In genomic region chr20:2172305-2173175, GRCh38 we compare ENCODE assay signal across 1 cellular context.
A peak's percentile ranks its signal among the peaks of the same experiment; 100 is the strongest.
TF ChIP-seq lines count a peak whose summit lies in the region.

No MANE protein-coding gene starts in this region.

TF ChIP-seq in HepG2, 621 proteins besides CTCF, POLR2A, EP300 and RAD21 (continued from another document and continues in another):
- TF ChIP-seq DDIT3 (CRISPR knock-in tag; IDR thresholded peaks at IDR 0.05) = no peak
- no peak for TF ChIP-seq ASH2L (IDR thresholded peaks at IDR 0.05; ENCODE audit: insufficient read length, low read depth, low read length)
- TF ChIP-seq SIN3B (IDR thresholded peaks at IDR 0.05; ENCODE audit: low read length) = 0 out of 2 replicates have a peak, but pooled peaks have one; percentile 32
- no peak for TF ChIP-seq ZNF790 (CRISPR knock-in tag; IDR thresholded peaks at IDR 0.05; ENCODE audit: borderline replicate concordance)
- no peak for TF ChIP-seq ZBTB20 (CRISPR knock-in tag; IDR thresholded peaks at IDR 0.05; ENCODE audit: borderline replicate concordance, low read depth)
- TF ChIP-seq SMAD3 (CRISPR knock-in tag; IDR thresholded peaks at IDR 0.05) = no peak
- no peak for TF ChIP-seq SATB2 (CRISPR knock-in tag; IDR thresholded peaks at IDR 0.05)
- TF ChIP-seq MEIS2 (CRISPR knock-in tag; IDR thresholded peaks at IDR 0.05) = no peak
- TF ChIP-seq, protein P1, sequence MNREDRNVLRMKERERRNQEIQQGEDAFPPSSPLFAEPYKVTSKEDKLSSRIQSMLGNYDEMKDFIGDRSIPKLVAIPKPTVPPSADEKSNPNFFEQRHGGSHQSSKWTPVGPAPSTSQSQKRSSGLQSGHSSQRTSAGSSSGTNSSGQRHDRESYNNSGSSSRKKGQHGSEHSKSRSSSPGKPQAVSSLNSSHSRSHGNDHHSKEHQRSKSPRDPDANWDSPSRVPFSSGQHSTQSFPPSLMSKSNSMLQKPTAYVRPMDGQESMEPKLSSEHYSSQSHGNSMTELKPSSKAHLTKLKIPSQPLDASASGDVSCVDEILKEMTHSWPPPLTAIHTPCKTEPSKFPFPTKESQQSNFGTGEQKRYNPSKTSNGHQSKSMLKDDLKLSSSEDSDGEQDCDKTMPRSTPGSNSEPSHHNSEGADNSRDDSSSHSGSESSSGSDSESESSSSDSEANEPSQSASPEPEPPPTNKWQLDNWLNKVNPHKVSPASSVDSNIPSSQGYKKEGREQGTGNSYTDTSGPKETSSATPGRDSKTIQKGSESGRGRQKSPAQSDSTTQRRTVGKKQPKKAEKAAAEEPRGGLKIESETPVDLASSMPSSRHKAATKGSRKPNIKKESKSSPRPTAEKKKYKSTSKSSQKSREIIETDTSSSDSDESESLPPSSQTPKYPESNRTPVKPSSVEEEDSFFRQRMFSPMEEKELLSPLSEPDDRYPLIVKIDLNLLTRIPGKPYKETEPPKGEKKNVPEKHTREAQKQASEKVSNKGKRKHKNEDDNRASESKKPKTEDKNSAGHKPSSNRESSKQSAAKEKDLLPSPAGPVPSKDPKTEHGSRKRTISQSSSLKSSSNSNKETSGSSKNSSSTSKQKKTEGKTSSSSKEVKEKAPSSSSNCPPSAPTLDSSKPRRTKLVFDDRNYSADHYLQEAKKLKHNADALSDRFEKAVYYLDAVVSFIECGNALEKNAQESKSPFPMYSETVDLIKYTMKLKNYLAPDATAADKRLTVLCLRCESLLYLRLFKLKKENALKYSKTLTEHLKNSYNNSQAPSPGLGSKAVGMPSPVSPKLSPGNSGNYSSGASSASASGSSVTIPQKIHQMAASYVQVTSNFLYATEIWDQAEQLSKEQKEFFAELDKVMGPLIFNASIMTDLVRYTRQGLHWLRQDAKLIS (CRISPR knock-in tag; IDR thresholded peaks at IDR 0.05) = no peak
- TF ChIP-seq ARID5B (CRISPR knock-in tag; IDR thresholded peaks at IDR 0.05) = 0 out of 2 replicates have a peak, but pooled peaks have one; percentile 13
- no peak for TF ChIP-seq HMG20B (CRISPR knock-in tag; conservative IDR thresholded peaks at IDR 0.05)
- TF ChIP-seq, protein P2, sequence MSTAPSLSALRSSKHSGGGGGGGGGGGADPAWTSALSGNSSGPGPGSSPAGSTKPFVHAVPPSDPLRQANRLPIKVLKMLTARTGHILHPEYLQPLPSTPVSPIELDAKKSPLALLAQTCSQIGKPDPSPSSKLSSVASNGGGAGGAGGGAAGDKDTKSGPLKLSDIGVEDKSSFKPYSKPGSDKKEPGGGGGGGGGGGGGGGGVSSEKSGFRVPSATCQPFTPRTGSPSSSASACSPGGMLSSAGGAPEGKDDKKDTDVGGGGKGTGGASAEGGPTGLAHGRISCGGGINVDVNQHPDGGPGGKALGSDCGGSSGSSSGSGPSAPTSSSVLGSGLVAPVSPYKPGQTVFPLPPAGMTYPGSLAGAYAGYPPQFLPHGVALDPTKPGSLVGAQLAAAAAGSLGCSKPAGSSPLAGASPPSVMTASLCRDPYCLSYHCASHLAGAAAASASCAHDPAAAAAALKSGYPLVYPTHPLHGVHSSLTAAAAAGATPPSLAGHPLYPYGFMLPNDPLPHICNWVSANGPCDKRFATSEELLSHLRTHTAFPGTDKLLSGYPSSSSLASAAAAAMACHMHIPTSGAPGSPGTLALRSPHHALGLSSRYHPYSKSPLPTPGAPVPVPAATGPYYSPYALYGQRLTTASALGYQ (CRISPR knock-in tag; IDR thresholded peaks at IDR 0.05) = no peak
- peak; percentile 24; the same call in 1 of the 2 replicates for TF ChIP-seq RXRB (CRISPR knock-in tag; IDR thresholded peaks at IDR 0.05; ENCODE audit: borderline replicate concordance)
- TF ChIP-seq, protein P3, sequence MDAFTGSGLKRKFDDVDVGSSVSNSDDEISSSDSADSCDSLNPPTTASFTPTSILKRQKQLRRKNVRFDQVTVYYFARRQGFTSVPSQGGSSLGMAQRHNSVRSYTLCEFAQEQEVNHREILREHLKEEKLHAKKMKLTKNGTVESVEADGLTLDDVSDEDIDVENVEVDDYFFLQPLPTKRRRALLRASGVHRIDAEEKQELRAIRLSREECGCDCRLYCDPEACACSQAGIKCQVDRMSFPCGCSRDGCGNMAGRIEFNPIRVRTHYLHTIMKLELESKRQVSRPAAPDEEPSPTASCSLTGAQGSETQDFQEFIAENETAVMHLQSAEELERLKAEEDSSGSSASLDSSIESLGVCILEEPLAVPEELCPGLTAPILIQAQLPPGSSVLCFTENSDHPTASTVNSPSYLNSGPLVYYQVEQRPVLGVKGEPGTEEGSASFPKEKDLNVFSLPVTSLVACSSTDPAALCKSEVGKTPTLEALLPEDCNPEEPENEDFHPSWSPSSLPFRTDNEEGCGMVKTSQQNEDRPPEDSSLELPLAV (CRISPR knock-in tag; conservative IDR thresholded peaks at IDR 0.05; ENCODE audit: low read depth) = no peak
- TF ChIP-seq ZNF589 (CRISPR knock-in tag; conservative IDR thresholded peaks at IDR 0.05) = no peak
- no peak for TF ChIP-seq JDP2 (CRISPR knock-in tag; IDR thresholded peaks at IDR 0.05; ENCODE audit: borderline replicate concordance)
- TF ChIP-seq SOX13 (IDR thresholded peaks at IDR 0.05) = no peak
- 0 out of 4 replicates have a peak, but pooled peaks of 1 of the 2 experiments have one; percentile 29 for TF ChIP-seq SOX13 (CRISPR knock-in tag; conservative IDR thresholded peaks at IDR 0.05 in 1 of 2, IDR thresholded peaks at IDR 0.05 in 1 of 2)
- TF ChIP-seq CENPT (CRISPR knock-in tag; IDR thresholded peaks at IDR 0.05; ENCODE audit: low read depth) = no peak
- TF ChIP-seq NFATC3 (CRISPR knock-in tag; IDR thresholded peaks at IDR 0.05) = no peak
- no peak for TF ChIP-seq BRF2 (CRISPR knock-in tag; IDR thresholded peaks at IDR 0.05)
- no peak for TF ChIP-seq HOXA5 (CRISPR knock-in tag; IDR thresholded peaks at IDR 0.05)
- TF ChIP-seq ZNF17 (CRISPR knock-in tag; IDR thresholded peaks at IDR 0.05) = no peak
- no peak for TF ChIP-seq ETV5 (CRISPR knock-in tag; IDR thresholded peaks at IDR 0.05; ENCODE audit: borderline replicate concordance)
- TF ChIP-seq EHMT2 (IDR thresholded peaks at IDR 0.05; ENCODE audit: borderline replicate concordance, low read depth, low read length) = no peak
- TF ChIP-seq CHCHD3 (CRISPR knock-in tag; IDR thresholded peaks at IDR 0.05) = no peak
- TF ChIP-seq ZNF749 (CRISPR knock-in tag; IDR thresholded peaks at IDR 0.05; ENCODE audit: borderline replicate concordance) = no peak
- peak; percentile 96 for TF ChIP-seq SMC3 (IDR thresholded peaks at IDR 0.05; ENCODE audit: low read length)
- TF ChIP-seq FOSL2 (CRISPR knock-in tag; IDR thresholded peaks at IDR 0.05) = peak; percentile 26; the same call in 1 of the 2 replicates
- no peak for TF ChIP-seq GTF2F1 (IDR thresholded peaks at IDR 0.05; ENCODE audit: low read length)
- peak; percentile 75; the same call in 1 of the 2 replicates for TF ChIP-seq KDM2A (CRISPR knock-in tag; IDR thresholded peaks at IDR 0.05; ENCODE audit: borderline replicate concordance, low read depth)
- no peak for TF ChIP-seq ADNP (CRISPR knock-in tag; IDR thresholded peaks at IDR 0.05)
- TF ChIP-seq ZC3H13 (CRISPR knock-in tag; IDR thresholded peaks at IDR 0.05) = no peak
- TF ChIP-seq, protein P4, sequence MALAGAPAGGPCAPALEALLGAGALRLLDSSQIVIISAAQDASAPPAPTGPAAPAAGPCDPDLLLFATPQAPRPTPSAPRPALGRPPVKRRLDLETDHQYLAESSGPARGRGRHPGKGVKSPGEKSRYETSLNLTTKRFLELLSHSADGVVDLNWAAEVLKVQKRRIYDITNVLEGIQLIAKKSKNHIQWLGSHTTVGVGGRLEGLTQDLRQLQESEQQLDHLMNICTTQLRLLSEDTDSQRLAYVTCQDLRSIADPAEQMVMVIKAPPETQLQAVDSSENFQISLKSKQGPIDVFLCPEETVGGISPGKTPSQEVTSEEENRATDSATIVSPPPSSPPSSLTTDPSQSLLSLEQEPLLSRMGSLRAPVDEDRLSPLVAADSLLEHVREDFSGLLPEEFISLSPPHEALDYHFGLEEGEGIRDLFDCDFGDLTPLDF (CRISPR knock-in tag; IDR thresholded peaks at IDR 0.05) = no peak
- TF ChIP-seq ZNF782 (CRISPR knock-in tag; IDR thresholded peaks at IDR 0.05; ENCODE audit: borderline replicate concordance) = no peak
- no peak for TF ChIP-seq CCDC6 (CRISPR knock-in tag; IDR thresholded peaks at IDR 0.05)
- no peak for TF ChIP-seq ZNF510 (CRISPR knock-in tag; IDR thresholded peaks at IDR 0.05; ENCODE audit: low read depth)
- TF ChIP-seq KDM6A (CRISPR knock-in tag; IDR thresholded peaks at IDR 0.05; ENCODE audit: low read depth) = no peak
- peak; percentile 71 for TF ChIP-seq SALL1 (CRISPR knock-in tag; IDR thresholded peaks at IDR 0.05)
- TF ChIP-seq, protein P5, sequence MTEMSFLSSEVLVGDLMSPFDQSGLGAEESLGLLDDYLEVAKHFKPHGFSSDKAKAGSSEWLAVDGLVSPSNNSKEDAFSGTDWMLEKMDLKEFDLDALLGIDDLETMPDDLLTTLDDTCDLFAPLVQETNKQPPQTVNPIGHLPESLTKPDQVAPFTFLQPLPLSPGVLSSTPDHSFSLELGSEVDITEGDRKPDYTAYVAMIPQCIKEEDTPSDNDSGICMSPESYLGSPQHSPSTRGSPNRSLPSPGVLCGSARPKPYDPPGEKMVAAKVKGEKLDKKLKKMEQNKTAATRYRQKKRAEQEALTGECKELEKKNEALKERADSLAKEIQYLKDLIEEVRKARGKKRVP (CRISPR knock-in tag; IDR thresholded peaks at IDR 0.05) = no peak
- TF ChIP-seq ZNF615 (CRISPR knock-in tag; IDR thresholded peaks at IDR 0.05; ENCODE audit: borderline replicate concordance) = no peak
- TF ChIP-seq SKI (IDR thresholded peaks at IDR 0.05; ENCODE audit: partially characterized antibody) = peak; percentile 36
- no peak for TF ChIP-seq DMAP1 (CRISPR knock-in tag; IDR thresholded peaks at IDR 0.05)
- TF ChIP-seq, protein P6, sequence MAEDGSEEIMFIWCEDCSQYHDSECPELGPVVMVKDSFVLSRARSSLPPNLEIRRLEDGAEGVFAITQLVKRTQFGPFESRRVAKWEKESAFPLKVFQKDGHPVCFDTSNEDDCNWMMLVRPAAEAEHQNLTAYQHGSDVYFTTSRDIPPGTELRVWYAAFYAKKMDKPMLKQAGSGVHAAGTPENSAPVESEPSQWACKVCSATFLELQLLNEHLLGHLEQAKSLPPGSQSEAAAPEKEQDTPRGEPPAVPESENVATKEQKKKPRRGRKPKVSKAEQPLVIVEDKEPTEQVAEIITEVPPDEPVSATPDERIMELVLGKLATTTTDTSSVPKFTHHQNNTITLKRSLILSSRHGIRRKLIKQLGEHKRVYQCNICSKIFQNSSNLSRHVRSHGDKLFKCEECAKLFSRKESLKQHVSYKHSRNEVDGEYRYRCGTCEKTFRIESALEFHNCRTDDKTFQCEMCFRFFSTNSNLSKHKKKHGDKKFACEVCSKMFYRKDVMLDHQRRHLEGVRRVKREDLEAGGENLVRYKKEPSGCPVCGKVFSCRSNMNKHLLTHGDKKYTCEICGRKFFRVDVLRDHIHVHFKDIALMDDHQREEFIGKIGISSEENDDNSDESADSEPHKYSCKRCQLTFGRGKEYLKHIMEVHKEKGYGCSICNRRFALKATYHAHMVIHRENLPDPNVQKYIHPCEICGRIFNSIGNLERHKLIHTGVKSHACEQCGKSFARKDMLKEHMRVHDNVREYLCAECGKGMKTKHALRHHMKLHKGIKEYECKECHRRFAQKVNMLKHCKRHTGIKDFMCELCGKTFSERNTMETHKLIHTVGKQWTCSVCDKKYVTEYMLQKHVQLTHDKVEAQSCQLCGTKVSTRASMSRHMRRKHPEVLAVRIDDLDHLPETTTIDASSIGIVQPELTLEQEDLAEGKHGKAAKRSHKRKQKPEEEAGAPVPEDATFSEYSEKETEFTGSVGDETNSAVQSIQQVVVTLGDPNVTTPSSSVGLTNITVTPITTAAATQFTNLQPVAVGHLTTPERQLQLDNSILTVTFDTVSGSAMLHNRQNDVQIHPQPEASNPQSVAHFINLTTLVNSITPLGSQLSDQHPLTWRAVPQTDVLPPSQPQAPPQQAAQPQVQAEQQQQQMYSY (CRISPR knock-in tag; IDR thresholded peaks at IDR 0.05) = no peak
- no peak for TF ChIP-seq MED1 (CRISPR knock-in tag; IDR thresholded peaks at IDR 0.05)
- no peak for TF ChIP-seq ZNF567 (CRISPR knock-in tag; IDR thresholded peaks at IDR 0.05; ENCODE audit: borderline replicate concordance)
